Comparison of ENCODE assay signal across 8 cellular contexts in the genomic region with DNA sequence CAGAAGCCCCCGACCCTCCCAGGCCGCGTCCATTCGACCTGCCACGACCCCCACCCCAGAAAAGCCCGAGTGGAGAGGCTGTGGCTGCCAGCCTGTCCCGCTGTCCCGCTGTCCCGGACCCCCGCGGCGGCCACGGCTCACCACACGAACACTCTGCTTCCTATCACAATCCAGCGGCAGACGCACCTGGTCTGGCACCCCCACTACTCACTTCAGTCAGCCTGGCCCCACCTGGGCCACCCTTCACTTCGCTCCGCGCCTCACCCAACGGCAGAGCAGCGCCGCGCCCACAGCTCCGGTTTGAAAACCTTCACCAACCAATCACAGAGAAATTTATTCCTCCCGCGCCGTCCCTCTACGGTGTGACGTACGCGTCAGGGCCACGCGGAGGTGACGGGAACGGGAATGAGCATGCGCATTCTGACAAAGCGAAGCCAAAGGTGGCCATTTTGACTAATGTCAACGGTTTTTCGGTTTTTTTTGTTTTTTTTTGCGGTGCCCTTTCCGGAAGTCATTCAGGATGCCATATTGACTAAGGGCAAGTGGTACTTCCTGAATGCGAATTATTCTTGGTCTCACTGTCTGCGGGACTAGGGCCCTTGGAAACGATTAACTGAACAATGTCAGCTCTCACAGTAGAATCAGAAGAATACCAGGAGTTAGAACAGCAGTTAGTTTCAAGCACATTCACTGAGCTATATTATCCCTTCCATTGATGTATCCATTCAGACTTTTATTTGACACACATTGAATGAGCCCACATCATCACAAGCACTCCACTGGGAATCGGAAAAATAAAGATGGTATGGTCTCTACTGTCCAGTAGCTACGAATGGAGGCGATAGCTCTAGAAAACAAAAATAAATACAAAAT. TPM values are rescaled to one million over a fixed set of nuclear protein-coding genes. Genes with fewer than 3 reads are reported as not detected.
DNase-seq lines count a peak whose midpoint lies in the region; ATAC-seq and TF ChIP-seq lines count a peak whose summit lies in the region.

A gene with protein sequence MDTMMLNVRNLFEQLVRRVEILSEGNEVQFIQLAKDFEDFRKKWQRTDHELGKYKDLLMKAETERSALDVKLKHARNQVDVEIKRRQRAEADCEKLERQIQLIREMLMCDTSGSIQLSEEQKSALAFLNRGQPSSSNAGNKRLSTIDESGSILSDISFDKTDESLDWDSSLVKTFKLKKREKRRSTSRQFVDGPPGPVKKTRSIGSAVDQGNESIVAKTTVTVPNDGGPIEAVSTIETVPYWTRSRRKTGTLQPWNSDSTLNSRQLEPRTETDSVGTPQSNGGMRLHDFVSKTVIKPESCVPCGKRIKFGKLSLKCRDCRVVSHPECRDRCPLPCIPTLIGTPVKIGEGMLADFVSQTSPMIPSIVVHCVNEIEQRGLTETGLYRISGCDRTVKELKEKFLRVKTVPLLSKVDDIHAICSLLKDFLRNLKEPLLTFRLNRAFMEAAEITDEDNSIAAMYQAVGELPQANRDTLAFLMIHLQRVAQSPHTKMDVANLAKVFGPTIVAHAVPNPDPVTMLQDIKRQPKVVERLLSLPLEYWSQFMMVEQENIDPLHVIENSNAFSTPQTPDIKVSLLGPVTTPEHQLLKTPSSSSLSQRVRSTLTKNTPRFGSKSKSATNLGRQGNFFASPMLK (minus strand): TSS at position 308 of the 873 bp plus-strand sequence. CDS start 8,779 bp downstream, outside the sequence.

- H3K9ac ChIP-seq in smooth muscle cell (ENCODE audit: low read depth) = peak within 1 kb of the TSS; percentile 79

- ATAC-seq in GM18907 (IDR thresholded peaks at IDR 0.05; ENCODE audit: unreplicated experiment) (peak; percentile 96), HG03159 (IDR thresholded peaks at IDR 0.05; ENCODE audit: unreplicated experiment) (peak; percentile 97)

- no peaks in the 10 kb centered on the region for H3F3A ChIP-seq in smooth muscle cell (ENCODE audit: low read depth)

- peak within 1 kb of the TSS; percentile 90 for H3K4me2 ChIP-seq in smooth muscle cell

- TF ChIP-seq CTCF in AG04449 (IDR thresholded peaks at IDR 0.05; ENCODE audit: insufficient read depth, low read length, missing control alignments) (no peak), WI38 (IDR thresholded peaks at IDR 0.05; ENCODE audit: low read depth, low read length) (no peak), cardiac fibroblast (IDR thresholded peaks at IDR 0.05; ENCODE audit: low read depth, low read length) (no peak), smooth muscle cell (IDR thresholded peaks at IDR 0.05; ENCODE audit: borderline replicate concordance, insufficient read depth, poor library complexity, severe bottlenecking) (no peak)

- 7% methylated on average over 47 of the region's 47 CpGs for WGBS in smooth muscle cell (ENCODE audit: low lambda C conversion rate)

- CTCF ChIA-PET in AG04449 (lab: Yijun Ruan, JAX) = interaction anchor here (0.9 to 4.5 kb wide), 8 partner anchors 12 to 80 kb away, joined by 4 to 59 read pairs (median 8); no protein-coding TSS in a partner anchor

- peak within 1 kb of the TSS; percentile 88 for H2AFZ ChIP-seq in smooth muscle cell (ENCODE audit: low read depth)

- H3K79me2 ChIP-seq in smooth muscle cell (ENCODE audit: low read depth) = peaks cover 43% of the 10 kb centered on the region

- POLR2A ChIA-PET in AG04449 (lab: Yijun Ruan, JAX) = no interaction called here

- peak within 1 kb of the TSS; percentile 94 for H3K4me3 ChIP-seq in AG04449 (ENCODE audit: low read depth, low read length)
- peak within 1 kb of the TSS; percentile 76 for H3K4me3 ChIP-seq in WI38 (ENCODE audit: low read depth, low read length)
- H3K4me3 ChIP-seq in cardiac fibroblast (replicated peaks in 1 of 2; ENCODE audit: low read depth in 2 of 2, low read length in 2 of 2) = peak within 1 kb of the TSS; percentile 91 to 94
- peak within 1 kb of the TSS; percentile 83 for H3K4me3 ChIP-seq in smooth muscle cell

- no peaks in the 10 kb centered on the region for H4K20me1 ChIP-seq in smooth muscle cell (ENCODE audit: low read depth)

- no peaks in the 10 kb centered on the region for H3K36me3 ChIP-seq in smooth muscle cell (ENCODE audit: low read depth)

- peaks cover 7% of the 10 kb centered on the region for H3K4me1 ChIP-seq in smooth muscle cell (ENCODE audit: low read depth)

- H3K27me3 ChIP-seq in smooth muscle cell (ENCODE audit: low read depth) = no peaks in the 10 kb centered on the region

- DNase-seq in AG04449 (ENCODE audit: low read depth, low spot score) (peak; percentile 74), NCI-H2227 treated with DMSO at 0.1 percent for 48 hours (lab: John Stamatoyannopoulos, UW) (peak; percentile 95), cardiac fibroblast (ENCODE audit: low read depth in 2 of 2) (peak; percentile 99), iPS-NIHi7 (ENCODE audit: extremely low spot score) (peak; percentile 98), smooth muscle cell (lab: John Stamatoyannopoulos, UW; ENCODE audit: unreplicated experiment) (peak; percentile 67)

- no peak within 1 kb of the TSS for H3K27ac ChIP-seq in smooth muscle cell (ENCODE audit: low read depth)

- H3K9me3 ChIP-seq in smooth muscle cell (replicated peaks; ENCODE audit: low read depth) = no peaks in the 10 kb centered on the region

RNA-seq across cellular contexts. Expression of the gene that starts here (rescaled TPM):
- total RNA-seq in smooth muscle cell = 18.3 and 52.3 TPM in 2 replicates
- 11.4 and 13.7 TPM in 2 replicates for polyA plus RNA-seq in smooth muscle cell
